Comparison of ENCODE assay signal across 1 cellular context in genomic region chr4:40377462-40378385, GRCh38.
TF ChIP-seq lines count a peak whose summit lies in the region.

No MANE protein-coding gene starts in this region.

TF ChIP-seq in SK-N-SH, 30 proteins besides CTCF, POLR2A, EP300 and RAD21 (continued from another document):
- TF ChIP-seq, protein P1, sequence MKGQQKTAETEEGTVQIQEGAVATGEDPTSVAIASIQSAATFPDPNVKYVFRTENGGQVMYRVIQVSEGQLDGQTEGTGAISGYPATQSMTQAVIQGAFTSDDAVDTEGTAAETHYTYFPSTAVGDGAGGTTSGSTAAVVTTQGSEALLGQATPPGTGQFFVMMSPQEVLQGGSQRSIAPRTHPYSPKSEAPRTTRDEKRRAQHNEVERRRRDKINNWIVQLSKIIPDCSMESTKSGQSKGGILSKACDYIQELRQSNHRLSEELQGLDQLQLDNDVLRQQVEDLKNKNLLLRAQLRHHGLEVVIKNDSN (IDR thresholded peaks at IDR 0.05; ENCODE audit: borderline replicate concordance, low read depth) = no peak
- TF ChIP-seq, protein P2, sequence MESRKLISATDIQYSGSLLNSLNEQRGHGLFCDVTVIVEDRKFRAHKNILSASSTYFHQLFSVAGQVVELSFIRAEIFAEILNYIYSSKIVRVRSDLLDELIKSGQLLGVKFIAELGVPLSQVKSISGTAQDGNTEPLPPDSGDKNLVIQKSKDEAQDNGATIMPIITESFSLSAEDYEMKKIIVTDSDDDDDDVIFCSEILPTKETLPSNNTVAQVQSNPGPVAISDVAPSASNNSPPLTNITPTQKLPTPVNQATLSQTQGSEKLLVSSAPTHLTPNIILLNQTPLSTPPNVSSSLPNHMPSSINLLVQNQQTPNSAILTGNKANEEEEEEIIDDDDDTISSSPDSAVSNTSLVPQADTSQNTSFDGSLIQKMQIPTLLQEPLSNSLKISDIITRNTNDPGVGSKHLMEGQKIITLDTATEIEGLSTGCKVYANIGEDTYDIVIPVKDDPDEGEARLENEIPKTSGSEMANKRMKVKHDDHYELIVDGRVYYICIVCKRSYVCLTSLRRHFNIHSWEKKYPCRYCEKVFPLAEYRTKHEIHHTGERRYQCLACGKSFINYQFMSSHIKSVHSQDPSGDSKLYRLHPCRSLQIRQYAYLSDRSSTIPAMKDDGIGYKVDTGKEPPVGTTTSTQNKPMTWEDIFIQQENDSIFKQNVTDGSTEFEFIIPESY (IDR thresholded peaks at IDR 0.05; ENCODE audit: borderline replicate concordance, low read depth) = no peak
- TF ChIP-seq MXI1 (IDR thresholded peaks at IDR 0.05; ENCODE audit: low read depth, low read length) = no peak
